37 cellular contexts compared by ENCODE assay signal in the genomic region with DNA sequence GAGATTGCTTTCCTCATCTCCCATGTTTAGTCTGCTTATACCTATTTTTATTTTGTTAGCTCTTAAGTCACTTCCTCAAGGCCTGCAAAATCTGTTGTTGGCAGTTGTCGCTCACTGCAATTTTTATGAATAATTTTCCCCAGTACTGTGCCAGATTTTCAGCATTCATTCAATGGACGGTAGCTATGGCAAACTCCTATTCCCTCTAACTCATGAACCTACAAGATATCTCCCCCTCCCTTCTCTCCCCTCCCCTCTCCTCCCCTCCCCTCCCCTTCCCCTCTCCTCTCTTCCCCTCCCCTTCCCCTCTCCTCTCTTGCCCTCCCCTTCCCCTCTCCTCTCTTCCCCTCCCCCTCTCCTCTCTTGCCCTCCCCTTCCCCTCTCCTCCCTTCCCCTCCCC.
"Had no signal": no experiment of that assay in that cellular context is flagged by ENCODE, and none has a peak within 500 bp of the region (broad histone marks: within the 10 kb centered on the region; RNA-seq: fewer than 3 reads in every experiment).

No MANE protein-coding gene starts in this region.

- H3K27me3 Mint-ChIP-seq: activated CD4-positive, alpha-beta memory T cell treated with anti-CD3 and anti-CD28 coated beads, Interleukin-2, amount 10 ng/mL, durations not matched to agents 7 days and 5 days; activated CD8-positive, alpha-beta memory T cell treated with anti-CD3 and anti-CD28 coated beads, Interleukin-2, amount 10 ng/mL, durations not matched to agents 7 days and 5 days; activated naive CD4-positive, alpha-beta T cell treated with anti-CD3 and anti-CD28 coated beads, Interleukin-2, amount 10 ng/mL, durations not matched to agents 7 days and 5 days; activated naive CD8-positive, alpha-beta T cell treated with anti-CD3 and anti-CD28 coated beads, Interleukin-2, amount 50 U/mL, for 24 hours had no signal

- ATAC-seq: activated CD8-positive, alpha-beta memory T cell treated with anti-CD3 and anti-CD28 coated beads, Interleukin-2, amount 10 ng/mL, durations not matched to agents 7 days and 5 days; activated CD8-positive, alpha-beta T cell treated with anti-CD3 and anti-CD28 coated beads, Interleukin-2, amount 10 ng/mL, durations not matched to agents 7 days and 5 days; activated naive CD8-positive, alpha-beta T cell treated with anti-CD3 and anti-CD28 coated beads, Interleukin-2, amount 50 U/mL, for 24 hours had no signal

- H3K4me1 ChIP-seq: ascending aorta had no signal

- H3K4me3 ChIP-seq: ascending aorta, cardiac muscle cell had no signal

- H3K27me3 ChIP-seq: ascending aorta, cardiac muscle cell had no signal

- H3K27ac ChIP-seq: ascending aorta, cardiac muscle cell, VCaP had no signal

- DNase-seq: activated B cell treated with CpG ODN at 0.5 μM for 24 hours; activated CD4-positive, alpha-beta memory T cell treated with anti-CD3 and anti-CD28 coated beads, Interleukin-2, amount 10 ng/mL, durations not matched to agents 7 days and 5 days; activated CD4-positive, alpha-beta T cell treated with anti-CD3 and anti-CD28 coated beads for 4 hours; activated CD4-positive, alpha-beta T cell treated with anti-CD3 and anti-CD28 coated beads, Interleukin-2, amount 10 ng/mL, durations not matched to agents 7 days and 5 days; activated CD4-positive, alpha-beta T cell treated with anti-CD3 and anti-CD28 coated beads, Interleukin-2, amount 50 U/mL, for 48 hours; activated CD4-positive, CD25-positive, alpha-beta regulatory T cell treated with anti-CD3 and anti-CD28 coated beads, Interleukin-2, amount 50 U/mL, for 72 hours; activated CD8-positive, alpha-beta memory T cell treated with anti-CD3 and anti-CD28 coated beads for 24 hours; activated CD8-positive, alpha-beta memory T cell treated with anti-CD3 and anti-CD28 coated beads, Interleukin-2, amount 10 ng/mL, durations not matched to agents 7 days and 5 days; activated CD8-positive, alpha-beta memory T cell treated with anti-CD3 and anti-CD28 coated beads, Interleukin-2, amount 50 U/mL, for 48 hours; activated CD8-positive, alpha-beta T cell treated with anti-CD3 and anti-CD28 coated beads, Interleukin-2, amount 10 ng/mL, durations not matched to agents 7 days and 5 days; activated effector memory CD4-positive, alpha-beta T cell treated with Interleukin-2 at 50 U/mL for 16 hours; activated gamma-delta T cell; activated naive CD4-positive, alpha-beta T cell treated with anti-CD3 and anti-CD28 coated beads, Interleukin-2, amount 10 ng/mL, durations not matched to agents 7 days and 5 days; activated naive CD4-positive, alpha-beta T cell treated with Interleukin-2 at 50 U/mL for 16 hours; activated naive CD8-positive, alpha-beta T cell treated with anti-CD3 and anti-CD28 coated beads, Interleukin-2, amount 10 ng/mL, durations not matched to agents 7 days and 5 days; activated naive CD8-positive, alpha-beta T cell treated with anti-CD3 and anti-CD28 coated beads, Interleukin-2, amount 50 U/mL, for 24 hours; activated T-cell treated with anti-CD3 and anti-CD28 coated beads, Interleukin-2, amount 50 U/mL, for 24 hours; activated T-cell treated with anti-CD3 and anti-CD28 coated beads, Interleukin-2, amount 50 U/mL, for 48 hours; amygdala; anterior cingulate cortex; caudate nucleus; cerebellar nuclear complex; T-helper 1 cell; T-helper 2 cell; T-helper 9 cell had no signal

- H3K4me3 Mint-ChIP-seq: activated B cell treated with CpG ODN at 0.5 μM for 24 hours; activated CD4-positive, alpha-beta memory T cell treated with anti-CD3 and anti-CD28 coated beads, Interleukin-2, amount 10 ng/mL, durations not matched to agents 7 days and 5 days; activated CD4-positive, alpha-beta T cell treated with anti-CD3 and anti-CD28 coated beads, Interleukin-2, amount 10 ng/mL, durations not matched to agents 7 days and 5 days; activated CD8-positive, alpha-beta memory T cell treated with anti-CD3 and anti-CD28 coated beads, Interleukin-2, amount 10 ng/mL, durations not matched to agents 7 days and 5 days; activated CD8-positive, alpha-beta T cell treated with anti-CD3 and anti-CD28 coated beads, Interleukin-2, amount 10 ng/mL, durations not matched to agents 7 days and 5 days; activated naive CD4-positive, alpha-beta T cell treated with anti-CD3 and anti-CD28 coated beads, Interleukin-2, amount 10 ng/mL, durations not matched to agents 7 days and 5 days; activated naive CD4-positive, alpha-beta T cell treated with anti-CD3 and anti-CD28 coated beads, Interleukin-2, amount 50 U/mL, for 24 hours; activated naive CD8-positive, alpha-beta T cell; activated naive CD8-positive, alpha-beta T cell treated with anti-CD3 and anti-CD28 coated beads, Interleukin-2, amount 10 ng/mL, durations not matched to agents 7 days and 5 days; activated naive CD8-positive, alpha-beta T cell treated with anti-CD3 and anti-CD28 coated beads, Interleukin-2, amount 50 U/mL, for 24 hours; activated T-cell treated with anti-CD3 and anti-CD28 coated beads, Interleukin-2, amount 50 U/mL, for 24 hours; brain; central memory CD8-positive, alpha-beta T cell; T-helper 1 cell treated with Interleukin-12 subunit alpha and Interleukin-12 subunit beta and Interleukin-4 antibody, amounts not matched to agents 30 μg/mL and 1 μg/mL, for 36 hours; T-helper 2 cell treated with Interferon-gamma antibody and Interleukin-4, amounts not matched to agents 5 μg/mL and 100 μg/mL, for 36 hours had no signal

- H3K27ac Mint-ChIP-seq: activated B cell treated with CpG ODN at 0.5 μM for 24 hours; activated CD4-positive, alpha-beta memory T cell treated with anti-CD3 and anti-CD28 coated beads, Interleukin-2, amount 10 ng/mL, durations not matched to agents 7 days and 5 days; activated CD4-positive, alpha-beta T cell treated with anti-CD3 and anti-CD28 coated beads, Interleukin-2, amount 10 ng/mL, durations not matched to agents 7 days and 5 days; activated CD8-positive, alpha-beta memory T cell treated with anti-CD3 and anti-CD28 coated beads, Interleukin-2, amount 10 ng/mL, durations not matched to agents 7 days and 5 days; activated CD8-positive, alpha-beta T cell treated with anti-CD3 and anti-CD28 coated beads, Interleukin-2, amount 10 ng/mL, durations not matched to agents 7 days and 5 days; activated naive CD4-positive, alpha-beta T cell treated with anti-CD3 and anti-CD28 coated beads, Interleukin-2, amount 10 ng/mL, durations not matched to agents 7 days and 5 days; activated naive CD4-positive, alpha-beta T cell treated with anti-CD3 and anti-CD28 coated beads, Interleukin-2, amount 50 U/mL, for 24 hours; activated naive CD8-positive, alpha-beta T cell; activated naive CD8-positive, alpha-beta T cell treated with anti-CD3 and anti-CD28 coated beads, Interleukin-2, amount 10 ng/mL, durations not matched to agents 7 days and 5 days; activated naive CD8-positive, alpha-beta T cell treated with anti-CD3 and anti-CD28 coated beads, Interleukin-2, amount 50 U/mL, for 24 hours; activated T-cell treated with anti-CD3 and anti-CD28 coated beads, Interleukin-2, amount 50 U/mL, for 24 hours; activated T-helper 2 cell treated with anti-CD3 and anti-CD28 coated beads, Interferon-gamma antibody, Interleukin-2, Interleukin-4, amounts not matched to agents 10 μg/mL and 5 μg/mL and 100 μg/mL, durations not matched to agents 14 hours and 24 hours and 36 hours; brain; T-helper 1 cell treated with Interleukin-12 subunit alpha and Interleukin-12 subunit beta and Interleukin-4 antibody, amounts not matched to agents 30 μg/mL and 1 μg/mL, for 36 hours; T-helper 2 cell treated with Interferon-gamma antibody and Interleukin-4, amounts not matched to agents 5 μg/mL and 100 μg/mL, for 36 hours had no signal

- H3K9me3 Mint-ChIP-seq: activated B cell treated with CpG ODN at 0.5 μM for 24 hours; activated CD4-positive, alpha-beta memory T cell treated with anti-CD3 and anti-CD28 coated beads, Interleukin-2, amount 10 ng/mL, durations not matched to agents 7 days and 5 days; activated CD4-positive, alpha-beta T cell treated with anti-CD3 and anti-CD28 coated beads, Interleukin-2, amount 10 ng/mL, durations not matched to agents 7 days and 5 days; activated naive CD4-positive, alpha-beta T cell treated with anti-CD3 and anti-CD28 coated beads, Interleukin-2, amount 10 ng/mL, durations not matched to agents 7 days and 5 days; activated naive CD4-positive, alpha-beta T cell treated with anti-CD3 and anti-CD28 coated beads, Interleukin-2, amount 50 U/mL, for 24 hours; activated naive CD8-positive, alpha-beta T cell treated with anti-CD3 and anti-CD28 coated beads, Interleukin-2, amount 10 ng/mL, durations not matched to agents 7 days and 5 days; activated naive CD8-positive, alpha-beta T cell treated with anti-CD3 and anti-CD28 coated beads, Interleukin-2, amount 50 U/mL, for 24 hours; activated T-cell treated with anti-CD3 and anti-CD28 coated beads, Interleukin-2, amount 50 U/mL, for 24 hours; activated T-helper 2 cell treated with anti-CD3 and anti-CD28 coated beads, Interferon-gamma antibody, Interleukin-2, Interleukin-4, amounts not matched to agents 10 μg/mL and 5 μg/mL and 100 μg/mL, durations not matched to agents 14 hours and 24 hours and 36 hours; brain; T-helper 1 cell treated with Interleukin-12 subunit alpha and Interleukin-12 subunit beta and Interleukin-4 antibody, amounts not matched to agents 30 μg/mL and 1 μg/mL, for 36 hours; T-helper 2 cell treated with Interferon-gamma antibody and Interleukin-4, amounts not matched to agents 5 μg/mL and 100 μg/mL, for 36 hours had no signal

- H3K4me1 Mint-ChIP-seq: activated B cell treated with CpG ODN at 0.5 μM for 24 hours; activated CD4-positive, alpha-beta memory T cell treated with anti-CD3 and anti-CD28 coated beads, Interleukin-2, amount 10 ng/mL, durations not matched to agents 7 days and 5 days; activated CD4-positive, alpha-beta T cell treated with anti-CD3 and anti-CD28 coated beads, Interleukin-2, amount 10 ng/mL, durations not matched to agents 7 days and 5 days; activated CD8-positive, alpha-beta memory T cell treated with anti-CD3 and anti-CD28 coated beads, Interleukin-2, amount 10 ng/mL, durations not matched to agents 7 days and 5 days; activated naive CD4-positive, alpha-beta T cell treated with anti-CD3 and anti-CD28 coated beads, Interleukin-2, amount 10 ng/mL, durations not matched to agents 7 days and 5 days; activated naive CD4-positive, alpha-beta T cell treated with anti-CD3 and anti-CD28 coated beads, Interleukin-2, amount 50 U/mL, for 24 hours; activated naive CD8-positive, alpha-beta T cell treated with anti-CD3 and anti-CD28 coated beads, Interleukin-2, amount 10 ng/mL, durations not matched to agents 7 days and 5 days; activated naive CD8-positive, alpha-beta T cell treated with anti-CD3 and anti-CD28 coated beads, Interleukin-2, amount 50 U/mL, for 24 hours; central memory CD8-positive, alpha-beta T cell had no signal

- H3K36me3 ChIP-seq: ascending aorta, cardiac muscle cell had no signal

- FAIRE-seq: bronchial epithelial cell, TTC549 had no signal

- H3K9me3 ChIP-seq: ascending aorta had no signal

- H3K36me3 Mint-ChIP-seq: activated CD8-positive, alpha-beta memory T cell treated with anti-CD3 and anti-CD28 coated beads, Interleukin-2, amount 10 ng/mL, durations not matched to agents 7 days and 5 days; activated naive CD4-positive, alpha-beta T cell treated with anti-CD3 and anti-CD28 coated beads, Interleukin-2, amount 10 ng/mL, durations not matched to agents 7 days and 5 days; activated naive CD4-positive, alpha-beta T cell treated with anti-CD3 and anti-CD28 coated beads, Interleukin-2, amount 50 U/mL, for 24 hours; activated naive CD8-positive, alpha-beta T cell; activated naive CD8-positive, alpha-beta T cell treated with anti-CD3 and anti-CD28 coated beads, Interleukin-2, amount 10 ng/mL, durations not matched to agents 7 days and 5 days; brain had no signal
